ENCODE assay signal across 21 cellular contexts in genomic region chr7:103499976-103500375, GRCh38. TPM values are rescaled to one million over a fixed set of nuclear protein-coding genes. Genes with fewer than 3 reads are reported as not detected.
DNase-seq lines count a peak whose midpoint lies in the region; ATAC-seq, FAIRE-seq and TF ChIP-seq lines count a peak whose summit lies in the region.
"Had no signal": no experiment of that assay in that cellular context is flagged by ENCODE, and none has a peak within 500 bp of the region (broad histone marks: within the 10 kb centered on the region; RNA-seq: fewer than 3 reads in every experiment).

No MANE protein-coding gene starts in this region.

- H3K4me3 Mint-ChIP-seq in activated T-helper 1 cell treated with anti-CD3 and anti-CD28 coated beads, Interleukin-12 subunit alpha, Interleukin-12 subunit beta, Interleukin-2, Interleukin-4 antibody, amounts not matched to agents 30 ng/mL and 10 ng/mL and 1 ng/mL, durations not matched to agents 14 hours and 24 hours and 36 hours = no peak overlapping the region
- H3K4me3 Mint-ChIP-seq: CD14-positive monocyte had no signal

- H3K4me2 ChIP-seq in PC-3 (ENCODE audit: low read length) (no peak overlapping the region), HepG2 (ENCODE audit: low read depth, low read length) (no peak overlapping the region), Karpas-422 (ENCODE audit: low read depth, low read length, poor library complexity, severe bottlenecking) (no peak overlapping the region)
- H3K4me2 ChIP-seq: PC-9 had no signal

- TF ChIP-seq CTCF in PC-3 (conservative IDR thresholded peaks at IDR 0.05; ENCODE audit: low read depth, low read length) (no peak), HepG2 (CRISPR knock-in tag; IDR thresholded peaks at IDR 0.05) (no peak)

- intact Hi-C loops in PC-3 (cut with micrococcal nuclease) = no loop called here
- intact Hi-C loops in HepG2 (cut with micrococcal nuclease; ENCODE audit: unreplicated experiment) = no loop called here
- intact Hi-C loops in activated T-helper 1 cell treated with anti-CD3 and anti-CD28 coated beads, Interleukin-12 subunit alpha, Interleukin-12 subunit beta, Interleukin-2, Interleukin-4 antibody, amounts not matched to agents 30 ng/mL and 10 ng/mL and 1 ng/mL, durations not matched to agents 14 hours and 24 hours and 36 hours (cut with micrococcal nuclease) = no loop called here

- H3F3A ChIP-seq in PC-3 (ENCODE audit: low read length, unreplicated experiment) = no peaks in the 10 kb centered on the region

- H3K27me3 ChIP-seq in PC-3 (ENCODE audit: low read length) = no peaks in the 10 kb centered on the region
- no peaks in the 10 kb centered on the region; a peak in 1 of 5 replicates for H3K27me3 ChIP-seq in HepG2 (ENCODE audit: control insufficient read depth in 1 of 2, insufficient read depth in 2 of 2, low read length in 2 of 2)
- H3K27me3 ChIP-seq in Karpas-422 (ENCODE audit: low read length) = no peaks in the 10 kb centered on the region

- H3K36me3 ChIP-seq in PC-3 (ENCODE audit: low read depth, low read length) (no peaks in the 10 kb centered on the region), HepG2 (replicated peaks in 1 of 2; ENCODE audit: control insufficient read depth in 1 of 2, insufficient read depth in 2 of 2, low read length in 2 of 2) (peaks cover 0 to 56% of the 10 kb centered on the region in 2 experiments; a peak in 3 of 5 replicates), Karpas-422 (ENCODE audit: insufficient read depth, low read length) (no peaks in the 10 kb centered on the region)

- WGBS in HepG2 (ENCODE audit: low lambda C conversion rate) = 27% methylated on average over 1 of the region's 1 CpG

- peaks cover 2% of the 10 kb centered on the region for H3K27me3 Mint-ChIP-seq in activated T-helper 1 cell treated with anti-CD3 and anti-CD28 coated beads, Interleukin-12 subunit alpha, Interleukin-12 subunit beta, Interleukin-2, Interleukin-4 antibody, amounts not matched to agents 30 ng/mL and 10 ng/mL and 1 ng/mL, durations not matched to agents 14 hours and 24 hours and 36 hours (ENCODE audit: insufficient read depth)

- no peak for FAIRE-seq in HepG2 (lab: Jason Lieb, UNC)

- H3K4me1 ChIP-seq in PC-3 (ENCODE audit: insufficient read depth, low read length) = no peaks in the 10 kb centered on the region
- H3K4me1 ChIP-seq in HepG2 (ENCODE audit: insufficient read depth, low read length) = no peaks in the 10 kb centered on the region
- H3K4me1 ChIP-seq in Karpas-422 (ENCODE audit: low read length) = no peaks in the 10 kb centered on the region

- no peak overlapping the region for H3K27ac Mint-ChIP-seq in activated T-helper 1 cell treated with anti-CD3 and anti-CD28 coated beads, Interleukin-12 subunit alpha, Interleukin-12 subunit beta, Interleukin-2, Interleukin-4 antibody, amounts not matched to agents 30 ng/mL and 10 ng/mL and 1 ng/mL, durations not matched to agents 14 hours and 24 hours and 36 hours
- H3K27ac Mint-ChIP-seq: CD14-positive monocyte had no signal

- H3K79me2 ChIP-seq in PC-3 (ENCODE audit: low read length) (no peaks in the 10 kb centered on the region), HepG2 (ENCODE audit: insufficient read depth, low read length) (no peaks in the 10 kb centered on the region), Karpas-422 (ENCODE audit: low read length) (no peaks in the 10 kb centered on the region)

- no peak for TF ChIP-seq POLR2A in HepG2 (IDR thresholded peaks at IDR 0.05; ENCODE audit: insufficient read depth in 1 of 2, low read depth in 2 of 2, low read length in 2 of 2)

- BruUV-seq in PC-3 (replicated peaks; lab: Mats Ljungman, UMichigan) (no TSS peak), HepG2 (replicated peaks; lab: Mats Ljungman, UMichigan) (no TSS peak)

- DNase-seq in EL (peak; percentile 32), PC-3 (peak; percentile 46), fibroblast of gingiva (ENCODE audit: low read depth) (peak; percentile 64), HepG2 (ENCODE audit: low spot score) (no peak), Karpas-422 (no peak), mesenteric fat pad (ENCODE audit: low spot score) (no peak), inferior parietal cortex (ENCODE audit: extremely low spot score) (no peak)
- no peak for DNase-seq in activated T-helper 1 cell treated with anti-CD3 and anti-CD28 coated beads, Interleukin-12 subunit alpha, Interleukin-12 subunit beta, Interleukin-2, Interleukin-4 antibody, amounts not matched to agents 30 ng/mL and 10 ng/mL and 1 ng/mL, durations not matched to agents 14 hours and 24 hours and 36 hours (ENCODE audit: low spot score)
- DNase-seq: AML-193, DMS 273 treated with DMSO at 0.1 percent for 48 hours, KBM-7, NCI-H1048, NCI-H1436 treated with DMSO at 0.1 percent for 48 hours, NCI-H2029 treated with DMSO at 0.1 percent for 48 hours, NCI-H510A treated with DMSO at 0.1 percent for 48 hours, NCI-H82, PC-9 had no signal

- H3K9me3 Mint-ChIP-seq in activated T-helper 1 cell treated with anti-CD3 and anti-CD28 coated beads, Interleukin-12 subunit alpha, Interleukin-12 subunit beta, Interleukin-2, Interleukin-4 antibody, amounts not matched to agents 30 ng/mL and 10 ng/mL and 1 ng/mL, durations not matched to agents 14 hours and 24 hours and 36 hours = no peaks in the 10 kb centered on the region

- ATAC-seq in PC-3 (no peak; the same call in 1 of the 2 replicates), HepG2 (no peak)
- ATAC-seq: HCT116 had no signal

- CTCF ChIA-PET in PC-3 (lab: Charles Lee) = no interaction called here
- CTCF ChIA-PET in HepG2 (lab: Yijun Ruan, JAX; ENCODE audit: low intra/inter-chr PET ratio, low total read pairs) = no interaction called here

- no peak overlapping the region for H2AFZ ChIP-seq in PC-3 (ENCODE audit: low read length)
- H2AFZ ChIP-seq in HepG2 (ENCODE audit: low read length) = no peak overlapping the region
- H2AFZ ChIP-seq in Karpas-422 (ENCODE audit: low read length) = no peak overlapping the region
- H2AFZ ChIP-seq: PC-9 had no signal

- no peaks in the 10 kb centered on the region for H3K4me1 Mint-ChIP-seq in activated T-helper 1 cell treated with anti-CD3 and anti-CD28 coated beads, Interleukin-12 subunit alpha, Interleukin-12 subunit beta, Interleukin-2, Interleukin-4 antibody, amounts not matched to agents 30 ng/mL and 10 ng/mL and 1 ng/mL, durations not matched to agents 14 hours and 24 hours and 36 hours (ENCODE audit: low read depth)
- H3K4me1 Mint-ChIP-seq: CD14-positive monocyte had no signal

- no peak overlapping the region for H3K4me3 ChIP-seq in PC-3 (ENCODE audit: low read length)
- H3K4me3 ChIP-seq in HepG2 (replicated peaks in 1 of 3; ENCODE audit: insufficient read depth in 1 of 3, low read depth in 2 of 3, low read length in 3 of 3) = no peak overlapping the region
- H3K4me3 ChIP-seq in Karpas-422 (ENCODE audit: low read length) = no peak overlapping the region
- H3K4me3 ChIP-seq: PC-9 had no signal

- H3K36me3 Mint-ChIP-seq in activated T-helper 1 cell treated with anti-CD3 and anti-CD28 coated beads, Interleukin-12 subunit alpha, Interleukin-12 subunit beta, Interleukin-2, Interleukin-4 antibody, amounts not matched to agents 30 ng/mL and 10 ng/mL and 1 ng/mL, durations not matched to agents 14 hours and 24 hours and 36 hours (ENCODE audit: low read depth) = no peaks in the 10 kb centered on the region
- H3K36me3 Mint-ChIP-seq: CD14-positive monocyte had no signal

- POLR2A ChIA-PET in PC-3 (lab: Charles Lee; ENCODE audit: unreplicated experiment) = no interaction called here
- POLR2A ChIA-PET in HepG2 (lab: Yijun Ruan, JAX) = no interaction called here

- TF ChIP-seq RAD21 in HepG2 (CRISPR knock-in tag; IDR thresholded peaks at IDR 0.05) = no peak

- TF ChIP-seq EP300 in HepG2 (IDR thresholded peaks at IDR 0.05; ENCODE audit: low read depth in 2 of 2, low read length in 2 of 2) (no peak), HepG2 (CRISPR knock-in tag; IDR thresholded peaks at IDR 0.05; ENCODE audit: borderline replicate concordance) (no peak)

- no peak overlapping the region for H3K9ac ChIP-seq in PC-3 (ENCODE audit: low read length)
- H3K9ac ChIP-seq in HepG2 (ENCODE audit: insufficient read depth, low read depth, low read length) = no peak overlapping the region
- no peak overlapping the region for H3K9ac ChIP-seq in Karpas-422 (ENCODE audit: low read length)

- H3K27ac ChIP-seq in PC-3 (ENCODE audit: low read length) = no peak overlapping the region
- no peak overlapping the region for H3K27ac ChIP-seq in HepG2 (ENCODE audit: extremely low read length, insufficient read depth, low read length)
- no peak overlapping the region for H3K27ac ChIP-seq in Karpas-422 (ENCODE audit: low read length)
- H3K27ac ChIP-seq: PC-9 had no signal

- H4K20me1 ChIP-seq in PC-3 (ENCODE audit: low read length) (no peaks in the 10 kb centered on the region), HepG2 (ENCODE audit: insufficient read depth, low read length) (no peaks in the 10 kb centered on the region), Karpas-422 (ENCODE audit: insufficient read depth, low read depth, low read length) (no peaks in the 10 kb centered on the region)

- in situ Hi-C loops in HepG2 (cut with HindIII; ENCODE audit: extremely low pct_ligation_motif_present, low pct_unique_long_range_greater_than_20kb) = no loop called here

- H3K9me3 ChIP-seq in PC-3 (ENCODE audit: low read length) (no peaks in the 10 kb centered on the region), HepG2 (ENCODE audit: low read length) (no peaks in the 10 kb centered on the region), Karpas-422 (ENCODE audit: low read length) (no peaks in the 10 kb centered on the region)

- H3K9me2 ChIP-seq in PC-3 (replicated peaks; ENCODE audit: low read length) = no peaks in the 10 kb centered on the region
- H3K9me2 ChIP-seq in Karpas-422 (replicated peaks; ENCODE audit: insufficient read depth, low read length) = no peaks in the 10 kb centered on the region

RNA-seq across cellular contexts. Expression of gene SLC26A5, which starts 54.0 kb away (rescaled TPM):
- total RNA-seq in PC-3 (2014; rRNA removed) = 0.29 and 0.86 TPM in 2 replicates
- total RNA-seq in HepG2 (2016; rRNA removed; fragmentation: Illumina TruSeq; extraction: Trizol) = 0.11 TPM in 1 of 2 replicates, not detected in the other
- not detected in 2 replicates for total RNA-seq in HepG2 (2016; cell fraction: cytosol; rRNA removed; fragmentation: Illumina TruSeq; extraction: Trizol; ENCODE audit: low read depth)
- total RNA-seq in HepG2 (2016; cell fraction: insoluble cytoplasmic fraction; rRNA removed; fragmentation: Illumina TruSeq; extraction: Trizol) = 0.06 and 0.07 TPM in 2 replicates
- 0.06 TPM in 1 of 2 replicates, not detected in the other for total RNA-seq in HepG2 (2016; cell fraction: membrane; rRNA removed; fragmentation: Illumina TruSeq; extraction: Trizol)
- total RNA-seq in HepG2 (2016; cell fraction: nucleus; rRNA removed; fragmentation: Illumina TruSeq; extraction: Trizol) = not detected in 2 replicates
- polyA plus RNA-seq in HepG2 (2011; rRNA removed) = 0.04 and 0.08 TPM in 2 replicates
- polyA plus RNA-seq in HepG2 (2011; cell fraction: cytosol; rRNA removed) = 0.04 TPM in 2 replicates
- 0.06 and 0.12 TPM in 2 replicates for polyA plus RNA-seq in HepG2 (2011; cell fraction: nucleus; rRNA removed)
- polyA plus RNA-seq in HepG2 (2012) = 0.07 TPM in 2 replicates
- polyA plus RNA-seq in HepG2 (2016; cell fraction: cytosol; fragmentation: Illumina TruSeq; extraction: Trizol; ENCODE audit: low read depth) = not detected in 2 replicates
- not detected in 2 replicates for polyA plus RNA-seq in HepG2 (2016; cell fraction: insoluble cytoplasmic fraction; fragmentation: Illumina TruSeq; extraction: Trizol; ENCODE audit: low read depth)
- polyA plus RNA-seq in HepG2 (2016; cell fraction: membrane; fragmentation: Illumina TruSeq; extraction: Trizol; ENCODE audit: low read depth) = not detected in 2 replicates
- polyA plus RNA-seq in HepG2 (2016; cell fraction: nucleus; fragmentation: Illumina TruSeq; extraction: Trizol; ENCODE audit: insufficient read depth, low read depth) = not detected in 2 replicates
- not detected in 2 replicates for polyA minus RNA-seq in HepG2 (2011; rRNA and poly(A)+ RNA removed; ENCODE audit: low replicate concordance)
- not detected in 2 replicates for polyA minus RNA-seq in HepG2 (2011; cell fraction: cytosol; rRNA and poly(A)+ RNA removed)
- 0.25 and 0.39 TPM in 2 replicates for polyA minus RNA-seq in HepG2 (2011; cell fraction: nucleus; rRNA and poly(A)+ RNA removed)
- not detected in 2 replicates for total RNA-seq in Karpas-422 (2014; rRNA removed; shearing (Covaris generic); ENCODE audit: low replicate concordance)
- 0.19 TPM for total RNA-seq in mesenteric fat pad
- not detected in 2 replicates for total RNA-seq in activated T-helper 1 cell treated with anti-CD3 and anti-CD28 coated beads, Interleukin-12 subunit alpha, Interleukin-12 subunit beta, Interleukin-2, Interleukin-4 antibody, amounts not matched to agents 30 ng/mL and 10 ng/mL and 1 ng/mL, durations not matched to agents 14 hours and 24 hours and 36 hours
- total RNA-seq: G401, M059J, PC-9 had no signal
- polyA plus RNA-seq: CD14-positive monocyte had no signal

Comparison
In these comparisons a context has a peak if more than half of its experiments do, and no peak if none do; other contexts are left out.
1. DNase-seq: peak in EL (single experiment), PC-3 (single experiment) and fibroblast of gingiva (single experiment); none in HepG2 (single experiment), Karpas-422 (single experiment), mesenteric fat pad (single experiment), activated T-helper 1 cell treated with anti-CD3 and anti-CD28 coated beads, Interleukin-12 subunit alpha, Interleukin-12 subunit beta, Interleukin-2, Interleukin-4 antibody, amounts not matched to agents 30 ng/mL and 10 ng/mL and 1 ng/mL, durations not matched to agents 14 hours and 24 hours and 36 hours (single experiment) and inferior parietal cortex (single experiment).